In the genomic region with DNA sequence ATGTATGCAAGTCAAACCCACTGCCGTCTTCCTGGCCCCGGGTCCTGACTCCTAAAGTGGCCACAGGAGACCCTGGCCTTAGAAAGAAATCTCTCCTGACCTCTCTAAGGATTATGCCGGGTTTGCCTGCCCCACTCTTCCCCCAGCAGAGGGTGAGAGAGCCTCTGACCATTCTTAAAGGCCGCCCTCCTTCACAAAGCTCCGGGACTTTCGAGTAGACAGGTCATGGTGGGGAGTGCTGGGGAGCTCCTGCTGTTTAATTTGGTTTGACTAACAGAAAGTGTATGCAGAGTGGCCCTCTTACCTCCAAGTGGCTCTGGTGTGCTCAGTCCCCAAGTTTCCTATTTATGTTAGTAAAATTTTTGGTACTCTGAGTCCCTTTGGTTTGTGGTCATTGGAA, we compare ENCODE assay signal across 20 cellular contexts.
DNase-seq lines count a peak whose midpoint lies in the region; ATAC-seq, FAIRE-seq and TF ChIP-seq lines count a peak whose summit lies in the region.
"Had no signal": no experiment of that assay in that cellular context is flagged by ENCODE, and none has a peak within 500 bp of the region (broad histone marks: within the 10 kb centered on the region; RNA-seq: fewer than 3 reads in every experiment).

No MANE protein-coding gene starts in this region.

- H3K4me2 ChIP-seq in BLaER1 treated with 17β-estradiol and CSF1 and Interleukin-3, amounts not matched to agents 10 nM and 100 nM: peak overlapping the region in 10 of 11 experiments; percentile 22 to 91 (median 57); a peak in 15 of 22 replicates
- H3K4me2 ChIP-seq in HepG2 (ENCODE audit: low read depth, low read length): 0 out of 2 replicates have a peak overlapping the region, but pooled peaks have one; percentile 25

- H3K9me3 ChIP-seq in BLaER1 treated with 17β-estradiol and CSF1 and Interleukin-3, amounts not matched to agents 10 nM and 100 nM (replicated peaks in 1 of 11): peaks cover 0 to 27% (median 8%) of the 10 kb centered on the region in 11 experiments; a peak in 12 of 22 replicates
- no peaks in the 10 kb centered on the region for H3K9me3 ChIP-seq in HepG2 (ENCODE audit: low read length)
- H3K9me3 ChIP-seq: sigmoid colon, tibial artery had no signal

- in situ Hi-C loops in HepG2 (cut with HindIII; ENCODE audit: extremely low pct_ligation_motif_present, low pct_unique_long_range_greater_than_20kb): no loop called here

- WGBS in HepG2 (ENCODE audit: low lambda C conversion rate): 43% methylated on average over 5 of the region's 6 CpGs

- DNase-seq in NB4 (ENCODE audit: low read depth) (peak; percentile 14), HepG2 (ENCODE audit: low spot score) (no peak), Kasumi-1 (lab: John Stamatoyannopoulos, UW) (no peak), NCI-H1436 (lab: John Stamatoyannopoulos, UW) (no peak), NCI-H146 treated with DMSO at 0.1 percent for 48 hours (lab: John Stamatoyannopoulos, UW; ENCODE audit: unreplicated experiment) (no peak)
- DNase-seq: activated B cell treated with CpG ODN at 0.5 μM for 24 hours, activated gamma-delta T cell treated with Interleukin-2 at 50 U/mL for 16 hours, DMS 273 treated with DMSO at 0.1 percent for 48 hours, glutamatergic neuron, islet precursor cell, NCI-H1092 treated with DMSO at 0.1 percent for 48 hours, NCI-H226, occipital lobe, sigmoid colon, tibial artery had no signal

- FAIRE-seq in HepG2 (lab: Jason Lieb, UNC): no peak
- FAIRE-seq: astrocyte had no signal

- intact Hi-C loops in HepG2 (cut with micrococcal nuclease; ENCODE audit: unreplicated experiment): no loop called here

- no peaks in the 10 kb centered on the region for H3K79me2 ChIP-seq in HepG2 (ENCODE audit: insufficient read depth, low read length)

- TF ChIP-seq CTCF in NB4 (IDR thresholded peaks at IDR 0.05; ENCODE audit: low read depth, low read length): no peak
- no peak for TF ChIP-seq CTCF in HepG2 (CRISPR knock-in tag; IDR thresholded peaks at IDR 0.05)

- no peaks in the 10 kb centered on the region for H3K36me3 ChIP-seq in BLaER1 treated with 17β-estradiol and CSF1 and Interleukin-3, amounts not matched to agents 10 nM and 100 nM
- H3K36me3 ChIP-seq in HepG2 (replicated peaks in 1 of 2; ENCODE audit: control insufficient read depth in 1 of 2, insufficient read depth in 2 of 2, low read length in 2 of 2): no peaks in the 10 kb centered on the region
- H3K36me3 ChIP-seq: sigmoid colon, tibial artery had no signal

- TF ChIP-seq EP300 in HepG2 (IDR thresholded peaks at IDR 0.05; ENCODE audit: low read depth in 2 of 2, low read length in 2 of 2): no peak
- TF ChIP-seq EP300 in HepG2 (CRISPR knock-in tag; IDR thresholded peaks at IDR 0.05; ENCODE audit: borderline replicate concordance): no peak

- no peaks in the 10 kb centered on the region for H3K27me3 ChIP-seq in BLaER1 treated with 17β-estradiol and CSF1 and Interleukin-3, amounts not matched to agents 10 nM and 100 nM
- no peaks in the 10 kb centered on the region for H3K27me3 ChIP-seq in HepG2 (ENCODE audit: control insufficient read depth in 1 of 2, insufficient read depth in 2 of 2, low read length in 2 of 2)
- H3K27me3 ChIP-seq: tibial artery had no signal

- peak overlapping the region in 8 of 11 experiments; percentile 9 to 68 (median 58); a peak in 12 of 22 replicates for H3K9ac ChIP-seq in BLaER1 treated with 17β-estradiol and CSF1 and Interleukin-3, amounts not matched to agents 10 nM and 100 nM
- H3K9ac ChIP-seq in HepG2 (ENCODE audit: insufficient read depth, low read depth, low read length): no peak overlapping the region

- CTCF ChIA-PET in HepG2 (lab: Yijun Ruan, JAX; ENCODE audit: low intra/inter-chr PET ratio, low total read pairs): no interaction called here

- TF ChIP-seq RAD21 in HepG2 (CRISPR knock-in tag; IDR thresholded peaks at IDR 0.05): no peak

- POLR2A ChIA-PET in HepG2 (lab: Yijun Ruan, JAX): no interaction called here

- no peak overlapping the region for H2AFZ ChIP-seq in HepG2 (ENCODE audit: low read length)

- no TSS peak for BruUV-seq in HepG2 (replicated peaks; lab: Mats Ljungman, UMichigan)

- H3K27ac ChIP-seq in BLaER1 treated with 17β-estradiol and CSF1 and Interleukin-3, amounts not matched to agents 10 nM and 100 nM: peak overlapping the region in 10 of 11 experiments; percentile 43 to 84 (median 71); a peak in 19 of 22 replicates
- H3K27ac ChIP-seq in HepG2 (ENCODE audit: extremely low read length, insufficient read depth, low read length): no peak overlapping the region
- H3K27ac ChIP-seq: sigmoid colon, SK-N-MC, tibial artery had no signal

- peak; percentile 10 for ATAC-seq in GM21528 (IDR thresholded peaks at IDR 0.05; ENCODE audit: low FRiP score, unreplicated experiment)
- peak; percentile 69 for ATAC-seq in HepG2
- ATAC-seq in HG03175 (IDR thresholded peaks at IDR 0.05; ENCODE audit: unreplicated experiment): no peak

- H3K4me3 ChIP-seq in BLaER1 treated with 17β-estradiol and CSF1 and Interleukin-3, amounts not matched to agents 10 nM and 100 nM: no peak overlapping the region
- H3K4me3 ChIP-seq in NB4 (ENCODE audit: low read depth, low read length) (no peak overlapping the region), HepG2 (replicated peaks in 1 of 3; ENCODE audit: insufficient read depth in 1 of 3, low read depth in 2 of 3, low read length in 3 of 3) (no peak overlapping the region)
- H3K4me3 ChIP-seq: SK-N-MC, tibial artery had no signal

- TF ChIP-seq POLR2A in NB4 (IDR thresholded peaks at IDR 0.05; ENCODE audit: extremely low read depth, insufficient read length) (no peak), HepG2 (IDR thresholded peaks at IDR 0.05; ENCODE audit: insufficient read depth in 1 of 2, low read depth in 2 of 2, low read length in 2 of 2) (no peak)

- no peaks in the 10 kb centered on the region for H4K20me1 ChIP-seq in BLaER1 treated with 17β-estradiol and CSF1 and Interleukin-3, amounts not matched to agents 10 nM and 100 nM
- no peaks in the 10 kb centered on the region for H4K20me1 ChIP-seq in HepG2 (ENCODE audit: insufficient read depth, low read length)

- peaks cover 4 to 30% (median 16%) of the 10 kb centered on the region in 10 experiments; a peak in 17 of 20 replicates for H3K4me1 ChIP-seq in BLaER1 treated with 17β-estradiol and CSF1 and Interleukin-3, amounts not matched to agents 10 nM and 100 nM
- H3K4me1 ChIP-seq in HepG2 (ENCODE audit: insufficient read depth, low read length): peaks cover 8% of the 10 kb centered on the region; the same call in 1 of the 2 replicates
- H3K4me1 ChIP-seq: tibial artery had no signal

TF ChIP-seq in HepG2, 621 proteins besides CTCF, POLR2A, EP300 and RAD21 (continues in another document):
- TF ChIP-seq ELF3 (CRISPR knock-in tag; IDR thresholded peaks at IDR 0.05) (no peak), ZFP36L2 (CRISPR knock-in tag; IDR thresholded peaks at IDR 0.05) (no peak), SATB2 (CRISPR knock-in tag; IDR thresholded peaks at IDR 0.05) (no peak), ZNF781 (CRISPR knock-in tag; IDR thresholded peaks at IDR 0.05; ENCODE audit: borderline replicate concordance, not compliant biosample characterization) (no peak), PLRG1 (conservative IDR thresholded peaks at IDR 0.05) (no peak), MATR3 (CRISPR knock-in tag; IDR thresholded peaks at IDR 0.05) (no peak), MTF2 (CRISPR knock-in tag; IDR thresholded peaks at IDR 0.05; ENCODE audit: borderline replicate concordance) (no peak), EZH2 (conservative IDR thresholded peaks at IDR 0.05; ENCODE audit: low read depth, low read length) (no peak), ISL2 (CRISPR knock-in tag; IDR thresholded peaks at IDR 0.05) (no peak), ZNF709 (CRISPR knock-in tag; IDR thresholded peaks at IDR 0.05) (no peak), NCOA5 (CRISPR knock-in tag; IDR thresholded peaks at IDR 0.05) (no peak)
- TF ChIP-seq, protein P1, sequence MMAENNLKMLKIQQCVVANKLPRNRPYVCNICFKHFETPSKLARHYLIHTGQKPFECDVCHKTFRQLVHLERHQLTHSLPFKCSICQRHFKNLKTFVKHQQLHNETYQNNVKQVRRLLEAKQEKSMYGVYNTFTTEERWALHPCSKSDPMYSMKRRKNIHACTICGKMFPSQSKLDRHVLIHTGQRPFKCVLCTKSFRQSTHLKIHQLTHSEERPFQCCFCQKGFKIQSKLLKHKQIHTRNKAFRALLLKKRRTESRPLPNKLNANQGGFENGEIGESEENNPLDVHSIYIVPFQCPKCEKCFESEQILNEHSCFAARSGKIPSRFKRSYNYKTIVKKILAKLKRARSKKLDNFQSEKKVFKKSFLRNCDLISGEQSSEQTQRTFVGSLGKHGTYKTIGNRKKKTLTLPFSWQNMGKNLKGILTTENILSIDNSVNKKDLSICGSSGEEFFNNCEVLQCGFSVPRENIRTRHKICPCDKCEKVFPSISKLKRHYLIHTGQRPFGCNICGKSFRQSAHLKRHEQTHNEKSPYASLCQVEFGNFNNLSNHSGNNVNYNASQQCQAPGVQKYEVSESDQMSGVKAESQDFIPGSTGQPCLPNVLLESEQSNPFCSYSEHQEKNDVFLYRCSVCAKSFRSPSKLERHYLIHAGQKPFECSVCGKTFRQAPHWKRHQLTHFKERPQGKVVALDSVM (CRISPR knock-in tag; IDR thresholded peaks at IDR 0.05): no peak
- TF ChIP-seq, protein P2, sequence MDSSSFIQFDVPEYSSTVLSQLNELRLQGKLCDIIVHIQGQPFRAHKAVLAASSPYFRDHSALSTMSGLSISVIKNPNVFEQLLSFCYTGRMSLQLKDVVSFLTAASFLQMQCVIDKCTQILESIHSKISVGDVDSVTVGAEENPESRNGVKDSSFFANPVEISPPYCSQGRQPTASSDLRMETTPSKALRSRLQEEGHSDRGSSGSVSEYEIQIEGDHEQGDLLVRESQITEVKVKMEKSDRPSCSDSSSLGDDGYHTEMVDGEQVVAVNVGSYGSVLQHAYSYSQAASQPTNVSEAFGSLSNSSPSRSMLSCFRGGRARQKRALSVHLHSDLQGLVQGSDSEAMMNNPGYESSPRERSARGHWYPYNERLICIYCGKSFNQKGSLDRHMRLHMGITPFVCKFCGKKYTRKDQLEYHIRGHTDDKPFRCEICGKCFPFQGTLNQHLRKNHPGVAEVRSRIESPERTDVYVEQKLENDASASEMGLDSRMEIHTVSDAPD (CRISPR knock-in tag; IDR thresholded peaks at IDR 0.05): no peak
- TF ChIP-seq, protein P3, sequence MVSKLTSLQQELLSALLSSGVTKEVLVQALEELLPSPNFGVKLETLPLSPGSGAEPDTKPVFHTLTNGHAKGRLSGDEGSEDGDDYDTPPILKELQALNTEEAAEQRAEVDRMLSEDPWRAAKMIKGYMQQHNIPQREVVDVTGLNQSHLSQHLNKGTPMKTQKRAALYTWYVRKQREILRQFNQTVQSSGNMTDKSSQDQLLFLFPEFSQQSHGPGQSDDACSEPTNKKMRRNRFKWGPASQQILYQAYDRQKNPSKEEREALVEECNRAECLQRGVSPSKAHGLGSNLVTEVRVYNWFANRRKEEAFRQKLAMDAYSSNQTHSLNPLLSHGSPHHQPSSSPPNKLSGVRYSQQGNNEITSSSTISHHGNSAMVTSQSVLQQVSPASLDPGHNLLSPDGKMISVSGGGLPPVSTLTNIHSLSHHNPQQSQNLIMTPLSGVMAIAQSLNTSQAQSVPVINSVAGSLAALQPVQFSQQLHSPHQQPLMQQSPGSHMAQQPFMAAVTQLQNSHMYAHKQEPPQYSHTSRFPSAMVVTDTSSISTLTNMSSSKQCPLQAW (CRISPR knock-in tag; IDR thresholded peaks at IDR 0.05): no peak
